8 cellular contexts compared by ENCODE assay signal in genomic region chr19:45497791-45498190, GRCh38. TPM values are rescaled to one million over a fixed set of nuclear protein-coding genes. Genes with fewer than 3 reads are reported as not detected.
DNase-seq lines count a peak whose midpoint lies in the region; ATAC-seq lines count a peak whose summit lies in the region.
"Had no signal": no experiment of that assay in that cellular context is flagged by ENCODE, and none has a peak within 500 bp of the region (broad histone marks: within the 10 kb centered on the region; RNA-seq: fewer than 3 reads in every experiment).

No MANE protein-coding gene starts in this region.

- H3K27ac ChIP-seq in CD8-positive, alpha-beta memory T cell (ENCODE audit: low read depth, low read length) = no peak overlapping the region

- H3K4me1 Mint-ChIP-seq in CD8-positive, alpha-beta memory T cell = peaks cover 31 to 48% (median 46%) of the 10 kb centered on the region in 3 donors
- H3K4me1 Mint-ChIP-seq in activated naive CD8-positive, alpha-beta T cell treated with anti-CD3 and anti-CD28 coated beads for 36 hours = peaks cover 20% of the 10 kb centered on the region
- peaks cover 30 to 63% (median 50%) of the 10 kb centered on the region in 4 donors for H3K4me1 Mint-ChIP-seq in naive thymus-derived CD8-positive, alpha-beta T cell

- H3K36me3 Mint-ChIP-seq in CD8-positive, alpha-beta memory T cell = peaks cover 0 to 2% (median 0%) of the 10 kb centered on the region in 3 donors
- H3K36me3 Mint-ChIP-seq in activated naive CD8-positive, alpha-beta T cell treated with anti-CD3 and anti-CD28 coated beads for 36 hours = no peaks in the 10 kb centered on the region
- peaks cover 0 to 8% (median 0%) of the 10 kb centered on the region in 3 donors for H3K36me3 Mint-ChIP-seq in naive thymus-derived CD8-positive, alpha-beta T cell

- H3K27ac Mint-ChIP-seq in CD8-positive, alpha-beta memory T cell = peak overlapping the region in 7 of 8 donors; percentile 55 to 94 (median 75)
- H3K27ac Mint-ChIP-seq in activated naive CD8-positive, alpha-beta T cell treated with anti-CD3 and anti-CD28 coated beads for 36 hours = no peak overlapping the region
- H3K27ac Mint-ChIP-seq in naive thymus-derived CD8-positive, alpha-beta T cell = peak overlapping the region; percentile 31 to 95 (median 82)

- peaks cover 41% of the 10 kb centered on the region for H3K4me1 ChIP-seq in CD8-positive, alpha-beta memory T cell (ENCODE audit: insufficient read depth, low read length)

- CTCF ChIA-PET in CD8-positive, alpha-beta memory T cell (lab: Charles Lee) = interaction anchor here (0.8 to 5.5 kb wide), 9 partner anchors 8 to 145 kb away, joined by 3 to 47 read pairs (median 9); partner anchors contain the start of gene EML2

- H3K9me3 Mint-ChIP-seq in CD8-positive, alpha-beta memory T cell = no peaks in the 10 kb centered on the region
- no peaks in the 10 kb centered on the region for H3K9me3 Mint-ChIP-seq in activated naive CD8-positive, alpha-beta T cell treated with anti-CD3 and anti-CD28 coated beads for 36 hours
- H3K9me3 Mint-ChIP-seq in naive thymus-derived CD8-positive, alpha-beta T cell = no peaks in the 10 kb centered on the region

- H3K4me3 Mint-ChIP-seq in CD8-positive, alpha-beta memory T cell = peak overlapping the region; percentile 44 to 91 (median 77)
- H3K4me3 Mint-ChIP-seq in activated naive CD8-positive, alpha-beta T cell treated with anti-CD3 and anti-CD28 coated beads for 36 hours = peak overlapping the region; percentile 57
- peak overlapping the region; percentile 78 to 89 (median 84) for H3K4me3 Mint-ChIP-seq in naive thymus-derived CD8-positive, alpha-beta T cell

- no peak for DNase-seq in CD8-positive, alpha-beta memory T cell
- DNase-seq in H7 (peak; percentile 63), nucleus accumbens (lab: John Stamatoyannopoulos, UW) (no peak)
- no peak for DNase-seq in activated naive CD8-positive, alpha-beta T cell treated with anti-CD3 and anti-CD28 coated beads for 36 hours
- no peak for DNase-seq in naive thymus-derived CD8-positive, alpha-beta T cell
- DNase-seq in stimulated activated naive CD4-positive, alpha-beta T cell treated with Interleukin-2 at 50 U/mL for 16 hours (lab: John Stamatoyannopoulos, UW) = no peak
- DNase-seq in stimulated activated CD4-positive, alpha-beta T cell treated with anti-CD3 and anti-CD28 coated beads, Interleukin-2, amount 100 ng/mL, for 24 hours = no peak
- DNase-seq: NCI-H1092 had no signal

- H3K27me3 Mint-ChIP-seq in CD8-positive, alpha-beta memory T cell = peaks cover 10 to 14% of the 10 kb centered on the region in 2 donors
- peaks cover 34% of the 10 kb centered on the region for H3K27me3 Mint-ChIP-seq in activated naive CD8-positive, alpha-beta T cell treated with anti-CD3 and anti-CD28 coated beads for 36 hours
- H3K27me3 Mint-ChIP-seq in naive thymus-derived CD8-positive, alpha-beta T cell = peaks cover 7 to 25% (median 13%) of the 10 kb centered on the region in 5 donors

- peaks cover 15% of the 10 kb centered on the region for H3K27me3 ChIP-seq in CD8-positive, alpha-beta memory T cell (ENCODE audit: insufficient read depth, low read length, poor library complexity, severe bottlenecking)
- H3K27me3 ChIP-seq in H7 (ENCODE audit: control insufficient read depth, insufficient read depth, low read length) = peaks cover 28% of the 10 kb centered on the region

- no peaks in the 10 kb centered on the region for H3K9me3 ChIP-seq in CD8-positive, alpha-beta memory T cell (ENCODE audit: low read length)

- POLR2A ChIA-PET in CD8-positive, alpha-beta memory T cell (lab: Charles Lee) = interaction anchor here (0.7 kb wide), 1 partner anchor 30 kb away, joined by 3 read pairs; no protein-coding TSS in a partner anchor
- POLR2A ChIA-PET in naive thymus-derived CD8-positive, alpha-beta T cell (lab: Charles Lee) = interaction anchor here (0.7 to 1.3 kb wide), 4 partner anchors 8 to 29 kb away, joined by 3 to 5 read pairs (median 4); no protein-coding TSS in a partner anchor

- peak overlapping the region; percentile 46 for H3K4me3 ChIP-seq in CD8-positive, alpha-beta memory T cell (ENCODE audit: low read length)
- H3K4me3 ChIP-seq in H7 (ENCODE audit: insufficient read depth, low read depth, low read length) = no peak overlapping the region; the same call in 1 of the 2 replicates

- no peak for ATAC-seq in naive thymus-derived CD8-positive, alpha-beta T cell

- H3K36me3 ChIP-seq in CD8-positive, alpha-beta memory T cell (ENCODE audit: insufficient read depth, low read length) = no peaks in the 10 kb centered on the region
- no peaks in the 10 kb centered on the region; the same call in none of the 2 replicates for H3K36me3 ChIP-seq in H7 (replicated peaks; ENCODE audit: control insufficient read depth, insufficient read depth, low read length)

RNA-seq across cellular contexts. Expression of gene PPM1N, which starts 0.5 kb away (rescaled TPM):
- total RNA-seq in CD8-positive, alpha-beta memory T cell = 1 to 10 TPM; 2.5 to 3.3 TPM
- 4.6 TPM for polyA plus RNA-seq in CD8-positive, alpha-beta memory T cell
- total RNA-seq in H7 (2014; rRNA removed; shearing (Covaris generic)) = 4.0 and 9.2 TPM in 2 replicates
- total RNA-seq in activated naive CD8-positive, alpha-beta T cell treated with anti-CD3 and anti-CD28 coated beads for 36 hours = 1 to 10 TPM; 1.4 to 1.9 TPM
- total RNA-seq in naive thymus-derived CD8-positive, alpha-beta T cell = 10 to 100 TPM; 12.4 to 15.6 TPM
- 1 to 10 TPM; 7.2 to 8.7 (median 7.7) TPM for polyA plus RNA-seq in naive thymus-derived CD8-positive, alpha-beta T cell

RNA-seq across cellular contexts. Expression of gene RTN2, which starts 0.9 kb away (rescaled TPM):
- 1 to 10 TPM; 2.7 to 3.7 TPM for total RNA-seq in CD8-positive, alpha-beta memory T cell
- 0.71 TPM for polyA plus RNA-seq in CD8-positive, alpha-beta memory T cell
- 16.3 and 17.5 TPM in 2 replicates for total RNA-seq in H7 (2014; rRNA removed; shearing (Covaris generic))
- total RNA-seq in activated naive CD8-positive, alpha-beta T cell treated with anti-CD3 and anti-CD28 coated beads for 36 hours = 1 to 10 TPM; 1.3 to 1.8 TPM
- 1 to 10 TPM; 1.0 to 1.8 TPM for total RNA-seq in naive thymus-derived CD8-positive, alpha-beta T cell
- under 1 TPM in 2 of 3 donors, not detected in 1; 0.27 to 0.41 TPM for polyA plus RNA-seq in naive thymus-derived CD8-positive, alpha-beta T cell

RNA-seq across cellular contexts. Expression of gene VASP, which starts 9.5 kb away (rescaled TPM):
- total RNA-seq in CD8-positive, alpha-beta memory T cell = 100 to 1,000 TPM; 154 to 170 TPM
- 61.8 TPM for polyA plus RNA-seq in CD8-positive, alpha-beta memory T cell
- 103 and 130 TPM in 2 replicates for total RNA-seq in H7 (2014; rRNA removed; shearing (Covaris generic))
- 100 to 1,000 TPM; 133 to 134 TPM for total RNA-seq in activated naive CD8-positive, alpha-beta T cell treated with anti-CD3 and anti-CD28 coated beads for 36 hours
- total RNA-seq in naive thymus-derived CD8-positive, alpha-beta T cell = 10 to 100 TPM; 72.0 to 72.1 TPM
- 10 to 100 TPM; 39.9 to 49.6 (median 49.0) TPM for polyA plus RNA-seq in naive thymus-derived CD8-positive, alpha-beta T cell

RNA-seq across cellular contexts. Expression of gene FOSB, which starts 30.0 kb away (rescaled TPM):
- total RNA-seq in CD8-positive, alpha-beta memory T cell = 10 to 100 TPM; 21.6 to 22.1 TPM
- polyA plus RNA-seq in CD8-positive, alpha-beta memory T cell = 48.2 TPM
- 1.6 and 10.3 TPM in 2 replicates for total RNA-seq in H7 (2014; rRNA removed; shearing (Covaris generic))
- 10 to 100 TPM in 1 of 2 experiments, 1 to 10 TPM in 1; 9.7 to 10.5 TPM for total RNA-seq in activated naive CD8-positive, alpha-beta T cell treated with anti-CD3 and anti-CD28 coated beads for 36 hours
- 1 to 10 TPM; 3.5 TPM for total RNA-seq in naive thymus-derived CD8-positive, alpha-beta T cell
- 10 to 100 TPM; 10.2 to 11.4 (median 11.0) TPM for polyA plus RNA-seq in naive thymus-derived CD8-positive, alpha-beta T cell
